In the genomic region with DNA sequence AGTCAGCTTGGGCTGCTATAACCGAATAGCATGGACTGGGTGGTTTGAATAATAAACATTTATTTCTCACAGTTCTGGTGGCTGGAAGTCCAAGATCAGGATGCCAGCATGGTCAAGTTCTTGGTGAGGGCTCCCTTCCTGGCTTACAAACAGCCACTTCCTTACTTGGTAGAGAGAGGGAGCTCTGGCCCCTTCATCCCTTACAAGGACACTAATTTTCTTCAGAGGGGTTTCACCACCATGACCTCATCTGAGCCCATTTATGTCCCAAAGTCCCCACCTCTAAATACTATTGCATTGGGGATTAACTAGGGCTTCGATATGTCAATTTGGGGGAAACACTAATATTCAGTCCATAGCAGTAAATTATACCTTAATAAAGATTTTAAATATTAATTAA, we compare ENCODE assay signal across 10 cellular contexts.
DNase-seq lines count a peak whose midpoint lies in the region; ATAC-seq and TF ChIP-seq lines count a peak whose summit lies in the region.
"Had no signal": no experiment of that assay in that cellular context is flagged by ENCODE, and none has a peak within 500 bp of the region (broad histone marks: within the 10 kb centered on the region; RNA-seq: fewer than 3 reads in every experiment).

No MANE protein-coding gene starts in this region.

- POLR2A ChIA-PET in activated CD8-positive, alpha-beta T cell treated with anti-CD3 and anti-CD28 coated beads for 36 hours (lab: Charles Lee): no interaction called here
- POLR2A ChIA-PET in activated CD8-positive, alpha-beta T cell treated with anti-CD3 and anti-CD28 coated beads, Interleukin-2, amount 10 ng/mL, durations not matched to agents 7 days and 5 days (lab: Charles Lee): no interaction called here
- POLR2A ChIA-PET in WTC11 (lab: Charles Lee): no interaction called here

- no peaks in the 10 kb centered on the region for H3K27me3 ChIP-seq in smooth muscle cell (ENCODE audit: low read depth)
- H3K27me3 ChIP-seq: BLaER1 treated with 17β-estradiol and CSF1 and Interleukin-3, amounts not matched to agents 10 nM and 100 nM had no signal

- no peak overlapping the region for H3K9ac ChIP-seq in smooth muscle cell (ENCODE audit: low read depth)
- H3K9ac ChIP-seq: BLaER1 treated with 17β-estradiol and CSF1 and Interleukin-3, amounts not matched to agents 10 nM and 100 nM had no signal

- no peaks in the 10 kb centered on the region for H3K9me3 Mint-ChIP-seq in activated CD8-positive, alpha-beta T cell treated with anti-CD3 and anti-CD28 coated beads for 36 hours
- H3K9me3 Mint-ChIP-seq in activated CD8-positive, alpha-beta T cell treated with anti-CD3 and anti-CD28 coated beads, Interleukin-2, amount 10 ng/mL, durations not matched to agents 7 days and 5 days (ENCODE audit: insufficient read depth): no peaks in the 10 kb centered on the region
- peaks cover 62% of the 10 kb centered on the region for H3K9me3 Mint-ChIP-seq in WTC11

- no peak overlapping the region for H3K4me2 ChIP-seq in smooth muscle cell
- H3K4me2 ChIP-seq: BLaER1 treated with 17β-estradiol and CSF1 and Interleukin-3, amounts not matched to agents 10 nM and 100 nM had no signal

- peak; percentile 22 for TF ChIP-seq CTCF in activated CD8-positive, alpha-beta T cell treated with anti-CD3 and anti-CD28 coated beads for 36 hours (IDR thresholded peaks at IDR 0.05)
- TF ChIP-seq CTCF in WTC11 (IDR thresholded peaks at IDR 0.05) (no peak), smooth muscle cell (IDR thresholded peaks at IDR 0.05; ENCODE audit: borderline replicate concordance, insufficient read depth, poor library complexity, severe bottlenecking) (peak; percentile 29)

- H3K9me3 ChIP-seq in smooth muscle cell (replicated peaks; ENCODE audit: low read depth): no peaks in the 10 kb centered on the region
- H3K9me3 ChIP-seq: BLaER1 treated with 17β-estradiol and CSF1 and Interleukin-3, amounts not matched to agents 10 nM and 100 nM had no signal

- no peak overlapping the region for H3K27ac ChIP-seq in smooth muscle cell (ENCODE audit: low read depth)
- H3K27ac ChIP-seq: BLaER1 treated with 17β-estradiol and CSF1 and Interleukin-3, amounts not matched to agents 10 nM and 100 nM had no signal

- no peaks in the 10 kb centered on the region for H3K36me3 ChIP-seq in smooth muscle cell (ENCODE audit: low read depth)
- H3K36me3 ChIP-seq: BLaER1 treated with 17β-estradiol and CSF1 and Interleukin-3, amounts not matched to agents 10 nM and 100 nM had no signal

- CTCF ChIA-PET in activated CD8-positive, alpha-beta T cell treated with anti-CD3 and anti-CD28 coated beads for 36 hours (lab: Charles Lee): interaction anchor here (1.0 to 1.3 kb wide), 2 partner anchors 24 to 148 kb away, joined by 3 read pairs; no protein-coding TSS in a partner anchor
- CTCF ChIA-PET in activated CD8-positive, alpha-beta T cell treated with anti-CD3 and anti-CD28 coated beads, Interleukin-2, amount 10 ng/mL, durations not matched to agents 7 days and 5 days (lab: Charles Lee): no interaction called here
- CTCF ChIA-PET in WTC11 (lab: Charles Lee): interaction anchor here (0.6 kb wide), 1 partner anchor 166 kb away, joined by 4 read pairs; no protein-coding TSS in a partner anchor

- H3F3A ChIP-seq in smooth muscle cell (ENCODE audit: low read depth): no peaks in the 10 kb centered on the region

- H3K79me2 ChIP-seq in smooth muscle cell (ENCODE audit: low read depth): no peaks in the 10 kb centered on the region

- intact Hi-C loops in activated CD8-positive, alpha-beta T cell treated with anti-CD3 and anti-CD28 coated beads for 36 hours (cut with micrococcal nuclease): no loop called here

- H4K20me1 ChIP-seq in smooth muscle cell (ENCODE audit: low read depth): no peaks in the 10 kb centered on the region
- H4K20me1 ChIP-seq: BLaER1 treated with 17β-estradiol and CSF1 and Interleukin-3, amounts not matched to agents 10 nM and 100 nM had no signal

- no peak overlapping the region for H3K4me3 Mint-ChIP-seq in activated CD8-positive, alpha-beta T cell treated with anti-CD3 and anti-CD28 coated beads for 36 hours
- H3K4me3 Mint-ChIP-seq in activated CD8-positive, alpha-beta T cell treated with anti-CD3 and anti-CD28 coated beads, Interleukin-2, amount 10 ng/mL, durations not matched to agents 7 days and 5 days: no peak overlapping the region
- no peak overlapping the region for H3K4me3 Mint-ChIP-seq in WTC11

- peaks cover 2% of the 10 kb centered on the region for H3K27me3 Mint-ChIP-seq in activated CD8-positive, alpha-beta T cell treated with anti-CD3 and anti-CD28 coated beads for 36 hours
- peaks cover 6% of the 10 kb centered on the region for H3K27me3 Mint-ChIP-seq in activated CD8-positive, alpha-beta T cell treated with anti-CD3 and anti-CD28 coated beads, Interleukin-2, amount 10 ng/mL, durations not matched to agents 7 days and 5 days (ENCODE audit: low read depth)
- peaks cover 8% of the 10 kb centered on the region for H3K27me3 Mint-ChIP-seq in WTC11 (ENCODE audit: low read depth)

- ATAC-seq in activated CD8-positive, alpha-beta T cell treated with anti-CD3 and anti-CD28 coated beads for 36 hours: peak; percentile 45
- no peak for ATAC-seq in activated CD8-positive, alpha-beta T cell treated with anti-CD3 and anti-CD28 coated beads, Interleukin-2, amount 10 ng/mL, durations not matched to agents 7 days and 5 days
- ATAC-seq in HG02763 (IDR thresholded peaks at IDR 0.05; ENCODE audit: unreplicated experiment) (peak; percentile 74), WTC11 (peak; percentile 41; the same call in 1 of the 2 replicates)

- WGBS in smooth muscle cell (ENCODE audit: low lambda C conversion rate): 93% methylated on average over 2 of the region's 2 CpGs

- H2AFZ ChIP-seq in smooth muscle cell (ENCODE audit: low read depth): no peak overlapping the region

- peaks cover 4% of the 10 kb centered on the region for H3K4me1 ChIP-seq in smooth muscle cell (ENCODE audit: low read depth)
- H3K4me1 ChIP-seq: BLaER1 treated with 17β-estradiol and CSF1 and Interleukin-3, amounts not matched to agents 10 nM and 100 nM had no signal

- no peak overlapping the region for H3K27ac Mint-ChIP-seq in activated CD8-positive, alpha-beta T cell treated with anti-CD3 and anti-CD28 coated beads for 36 hours
- no peak overlapping the region for H3K27ac Mint-ChIP-seq in activated CD8-positive, alpha-beta T cell treated with anti-CD3 and anti-CD28 coated beads, Interleukin-2, amount 10 ng/mL, durations not matched to agents 7 days and 5 days
- H3K27ac Mint-ChIP-seq in WTC11: no peak overlapping the region

- H3K36me3 Mint-ChIP-seq in activated CD8-positive, alpha-beta T cell treated with anti-CD3 and anti-CD28 coated beads for 36 hours (ENCODE audit: low read depth): no peaks in the 10 kb centered on the region
- no peaks in the 10 kb centered on the region for H3K36me3 Mint-ChIP-seq in activated CD8-positive, alpha-beta T cell treated with anti-CD3 and anti-CD28 coated beads, Interleukin-2, amount 10 ng/mL, durations not matched to agents 7 days and 5 days (ENCODE audit: low read depth)
- H3K36me3 Mint-ChIP-seq in WTC11: peaks cover 52% of the 10 kb centered on the region

- no peak overlapping the region for H3K4me3 ChIP-seq in smooth muscle cell
- H3K4me3 ChIP-seq: BLaER1 treated with 17β-estradiol and CSF1 and Interleukin-3, amounts not matched to agents 10 nM and 100 nM had no signal

- peak; percentile 18 for DNase-seq in activated CD8-positive, alpha-beta T cell treated with anti-CD3 and anti-CD28 coated beads for 36 hours
- DNase-seq in activated CD8-positive, alpha-beta T cell treated with anti-CD3 and anti-CD28 coated beads, Interleukin-2, amount 10 ng/mL, durations not matched to agents 7 days and 5 days: no peak
- no peak for DNase-seq in WTC11 (ENCODE audit: low spot score)
- no peak for DNase-seq in smooth muscle cell (lab: John Stamatoyannopoulos, UW; ENCODE audit: unreplicated experiment)
- DNase-seq in HCEC 1CT: no peak
- DNase-seq in AG08395 (ENCODE audit: low spot score): no peak
- DNase-seq in stimulated activated naive CD4-positive, alpha-beta T cell treated with Interleukin-2 at 50 U/mL for 16 hours (lab: John Stamatoyannopoulos, UW): no peak
- DNase-seq: activated effector memory CD4-positive, alpha-beta T cell treated with Interleukin-2 at 50 U/mL for 16 hours had no signal

- peaks cover 4% of the 10 kb centered on the region for H3K4me1 Mint-ChIP-seq in activated CD8-positive, alpha-beta T cell treated with anti-CD3 and anti-CD28 coated beads for 36 hours (ENCODE audit: low read depth)
- peaks cover 4% of the 10 kb centered on the region for H3K4me1 Mint-ChIP-seq in activated CD8-positive, alpha-beta T cell treated with anti-CD3 and anti-CD28 coated beads, Interleukin-2, amount 10 ng/mL, durations not matched to agents 7 days and 5 days (ENCODE audit: low read depth)
- H3K4me1 Mint-ChIP-seq in WTC11: no peaks in the 10 kb centered on the region

TF ChIP-seq in WTC11, 78 proteins besides CTCF, POLR2A, EP300 and RAD21 (continues in another document):
- no peak for TF ChIP-seq FOXJ3 (CRISPR knock-in tag; IDR thresholded peaks at IDR 0.05; ENCODE audit: borderline replicate concordance)
- TF ChIP-seq, protein P1, sequence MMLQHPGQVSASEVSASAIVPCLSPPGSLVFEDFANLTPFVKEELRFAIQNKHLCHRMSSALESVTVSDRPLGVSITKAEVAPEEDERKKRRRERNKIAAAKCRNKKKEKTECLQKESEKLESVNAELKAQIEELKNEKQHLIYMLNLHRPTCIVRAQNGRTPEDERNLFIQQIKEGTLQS (CRISPR knock-in tag; conservative IDR thresholded peaks at IDR 0.05): no peak
- TF ChIP-seq MLX (CRISPR knock-in tag; IDR thresholded peaks at IDR 0.05): no peak
- TF ChIP-seq GTF2I (CRISPR knock-in tag; conservative IDR thresholded peaks at IDR 0.05): no peak
- TF ChIP-seq CREM (CRISPR knock-in tag; IDR thresholded peaks at IDR 0.05): no peak
